ENCODE assay signal across 9 cellular contexts in the genomic region with DNA sequence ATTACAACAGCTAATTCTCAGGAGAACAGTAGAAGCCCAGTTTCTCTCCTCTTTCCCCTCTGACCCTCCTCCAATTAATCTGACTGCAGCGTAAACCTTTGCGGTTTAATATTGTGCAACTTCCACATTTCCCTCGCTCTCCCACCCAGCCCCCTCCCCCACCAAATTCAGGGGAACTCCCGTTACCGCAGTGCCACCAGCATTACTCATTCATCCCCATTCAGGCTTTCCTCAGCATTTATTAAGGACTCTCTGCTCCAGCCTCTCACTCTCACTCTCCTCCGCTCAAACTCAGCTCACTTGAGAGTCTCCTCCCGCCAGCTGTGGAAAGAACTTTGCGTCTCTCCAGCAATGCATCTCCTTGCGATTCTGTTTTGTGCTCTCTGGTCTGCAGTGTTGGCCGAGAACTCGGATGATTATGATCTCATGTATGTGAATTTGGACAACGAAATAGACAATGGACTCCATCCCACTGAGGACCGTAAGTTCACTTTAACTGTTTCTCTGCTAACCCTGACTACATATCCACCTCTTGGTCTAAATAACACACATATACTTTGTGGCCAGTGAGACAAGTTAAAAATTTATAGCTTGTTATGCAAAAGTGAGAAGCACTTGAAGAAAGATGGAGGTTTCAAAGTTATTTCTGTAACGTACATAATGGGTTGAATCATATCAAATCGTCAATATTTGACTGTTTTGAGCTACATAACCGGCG. TPM values are rescaled to one million over a fixed set of nuclear protein-coding genes. Genes with fewer than 3 reads are reported as not detected.
DNase-seq lines count a peak whose midpoint lies in the region; ATAC-seq and TF ChIP-seq lines count a peak whose summit lies in the region.
"Had no signal": no experiment of that assay in that cellular context is flagged by ENCODE, and none has a peak within 500 bp of the region (broad histone marks: within the 10 kb centered on the region; RNA-seq: fewer than 3 reads in every experiment).

A gene (plus strand): TSS at position 268 of the 718 bp plus-strand sequence. CDS start 84 bp downstream, at position 352.

- no peak for TF ChIP-seq CTCF in lung (IDR thresholded peaks at IDR 0.05; ENCODE audit: control extremely low read depth, extremely low read depth)

- no peaks in the 10 kb centered on the region for H3K36me3 ChIP-seq in lung (ENCODE audit: control insufficient read depth in 2 of 2, insufficient read depth in 2 of 2, low read length in 2 of 2)

- no peaks in the 10 kb centered on the region for H3K27me3 ChIP-seq in lung (ENCODE audit: control insufficient read depth, insufficient read depth)

- ATAC-seq in lung (ENCODE audit: insufficient read depth, low FRiP score) = peak; percentile 60
- no peak for ATAC-seq in GM18870 (IDR thresholded peaks at IDR 0.05; ENCODE audit: unreplicated experiment)

- peaks cover 0 to 4% of the 10 kb centered on the region in 2 donors for H3K4me1 ChIP-seq in lung (ENCODE audit: control insufficient read depth in 2 of 2, insufficient read depth in 2 of 2, low read length in 2 of 2)

- DNase-seq in NCI-H524 (lab: John Stamatoyannopoulos, UW) = peak; percentile 34 to 63
- DNase-seq in NCI-H524 treated with DMSO at 0.1 percent for 48 hours (lab: John Stamatoyannopoulos, UW) = no peak
- peak; percentile 82 for DNase-seq in dermis blood vessel endothelial cell
- DNase-seq in lung (ENCODE audit: low spot score) = peak; percentile 57
- DNase-seq in superior temporal gyrus (ENCODE audit: extremely low spot score) = peak; percentile 38
- DNase-seq in GM19238 (ENCODE audit: insufficient read length, low spot score) = no peak

- H3K27ac ChIP-seq in lung (ENCODE audit: low read depth in 1 of 2, low read length in 1 of 2) = no peak within 1 kb of the TSS
- H3K27ac ChIP-seq: C4-2B had no signal

- peak within 1 kb of the TSS; percentile 12 for H3K4me3 ChIP-seq in lung

- H3K9me3 ChIP-seq in lung (ENCODE audit: control insufficient read depth in 2 of 2, insufficient read depth in 1 of 2, low read length in 1 of 2) = peaks cover 0 to 3% of the 10 kb centered on the region in 2 donors

- 1 to 3% methylated on average over 17 of the region's 17 CpGs for WGBS in lung, 2 donors

TF ChIP-seq in PFSK-1, 5 proteins besides CTCF, POLR2A, EP300 and RAD21:
- TF ChIP-seq POLR2AphosphoS5 (IDR thresholded peaks at IDR 0.05; ENCODE audit: low read depth, low read length) = peak; percentile 75; the same call in 1 of the 2 replicates
- no peak for TF ChIP-seq SIN3A (IDR thresholded peaks at IDR 0.05; ENCODE audit: borderline replicate concordance, insufficient read depth, low read length)

RNA-seq across cellular contexts. Expression of the gene that starts here (rescaled TPM):
- polyA plus RNA-seq in PFSK-1 (2012; ENCODE audit: insufficient read length, low read depth) = 20.9 TPM
- 192 and 466 TPM in 2 replicates for total RNA-seq in dermis blood vessel endothelial cell
- 10 to 100 TPM in 1 of 2 donors, 1 to 10 TPM in 1; 4.1 to 45.8 TPM for total RNA-seq in lung
- 100 to 1,000 TPM in 1 of 2 donors, 1 to 10 TPM in 1; 6.4 to 626 TPM for polyA plus RNA-seq in lung

Comparison
In these comparisons a context has a peak if more than half of its experiments do, and no peak if none do; other contexts are left out.
1. DNase-seq: peak in NCI-H524 (2 of 2), dermis blood vessel endothelial cell (single experiment), lung (single experiment) and superior temporal gyrus (single experiment); none in NCI-H524 treated with DMSO at 0.1 percent for 48 hours (single experiment) and GM19238 (single experiment).